Comparison of ENCODE assay signal across 8 cellular contexts in the genomic region with DNA sequence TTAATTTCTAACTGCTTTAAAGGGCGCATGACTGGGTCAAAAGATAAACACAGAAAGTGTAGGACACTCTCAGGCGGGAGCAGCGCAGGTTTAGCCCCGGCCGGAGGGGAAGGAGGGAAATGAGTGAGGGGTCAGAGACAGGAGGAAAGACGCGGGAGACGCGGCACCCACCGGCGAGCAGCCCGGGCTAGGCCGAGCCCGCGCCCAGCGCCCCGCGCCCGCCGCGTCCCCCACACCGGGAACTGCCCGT. TPM values are rescaled to one million over a fixed set of nuclear protein-coding genes. Genes with fewer than 3 reads are reported as not detected.
DNase-seq lines count a peak whose midpoint lies in the region; ATAC-seq and TF ChIP-seq lines count a peak whose summit lies in the region.

No MANE protein-coding gene starts in this region.

- H3K36me3 ChIP-seq in ovary, result no peaks in the 10 kb centered on the region

- intact Hi-C loops in ovary (cut with DNase I), result loop anchor here in 1 of 4 donors (10.0 kb wide), 1 partner anchor 441 kb away; the partner anchor contains the start of gene PRICKLE1

- H3K4me3 ChIP-seq in NB4 (ENCODE audit: low read depth, low read length), result peak overlapping the region; percentile 88
- peak overlapping the region; percentile 64 for H3K4me3 ChIP-seq in ovary

- no peak for TF ChIP-seq POLR2A in NB4 (IDR thresholded peaks at IDR 0.05; ENCODE audit: extremely low read depth, insufficient read length)
- no peak for TF ChIP-seq POLR2A in ovary (IDR thresholded peaks at IDR 0.05)

- ATAC-seq in activated T-cell treated with anti-CD3 and anti-CD28 coated beads, Interleukin-2, amount 50 U/mL, for 4 hours, result peak; percentile 51 to 54

- no peaks in the 10 kb centered on the region for H3K9me3 Mint-ChIP-seq in activated T-cell treated with anti-CD3 and anti-CD28 coated beads, Interleukin-2, amount 50 U/mL, for 4 hours
- H3K9me3 Mint-ChIP-seq in endothelial cell (ENCODE audit: unreplicated experiment), result no peaks in the 10 kb centered on the region

- peak overlapping the region; percentile 97 for H3K4me3 Mint-ChIP-seq in activated T-cell treated with anti-CD3 and anti-CD28 coated beads, Interleukin-2, amount 50 U/mL, for 4 hours
- H3K4me3 Mint-ChIP-seq in endothelial cell (ENCODE audit: unreplicated experiment), result peak overlapping the region; percentile 94

- H3K36me3 Mint-ChIP-seq in activated T-cell treated with anti-CD3 and anti-CD28 coated beads, Interleukin-2, amount 50 U/mL, for 4 hours (ENCODE audit: insufficient read depth), result no peaks in the 10 kb centered on the region
- H3K36me3 Mint-ChIP-seq in endothelial cell (ENCODE audit: low read depth, unreplicated experiment), result peaks cover 5% of the 10 kb centered on the region

- H3K9me3 ChIP-seq in ovary, result no peaks in the 10 kb centered on the region

- peak overlapping the region; percentile 79 for H3K27ac Mint-ChIP-seq in endothelial cell (ENCODE audit: unreplicated experiment)

- H3K27ac ChIP-seq in ovary, result peak overlapping the region; percentile 80 to 84

- TF ChIP-seq EP300 in ovary (IDR thresholded peaks at IDR 0.05), result no peak

- H3K4me1 ChIP-seq in ovary (ENCODE audit: insufficient read depth), result peaks cover 2% of the 10 kb centered on the region

- TF ChIP-seq CTCF in NB4 (IDR thresholded peaks at IDR 0.05; ENCODE audit: low read depth, low read length) (no peak), endothelial cell (IDR thresholded peaks at IDR 0.05; ENCODE audit: unreplicated experiment) (no peak), ovary (IDR thresholded peaks at IDR 0.05) (no peak), GM10248 (IDR thresholded peaks at IDR 0.05; ENCODE audit: control extremely low read depth, extremely low read depth, low read depth, missing control alignments) (no peak)

- no peaks in the 10 kb centered on the region for H3K27me3 ChIP-seq in ovary

- DNase-seq in activated T-cell treated with anti-CD3 and anti-CD28 coated beads, Interleukin-2, amount 50 U/mL, for 4 hours, result no peak
- DNase-seq in activated T-cell treated with anti-CD3 and anti-CD28 coated beads, Interleukin-2, amount 50 U/mL, for 48 hours, result no peak
- peak; percentile 52 for DNase-seq in NB4 (ENCODE audit: low read depth)
- no peak for DNase-seq in endothelial cell (ENCODE audit: low spot score)
- peak in 1 of 5 donors; percentile 18 for DNase-seq in ovary
- DNase-seq in GM10248 (ENCODE audit: extremely low spot score), result no peak
- DNase-seq in DMS114 treated with DMSO at 0.1 percent for 48 hours (lab: John Stamatoyannopoulos, UW; ENCODE audit: unreplicated experiment), result no peak
- DNase-seq in effector CD4-positive, alpha-beta T cell, result no peak

- WGBS in ovary, 3 donors, result 0 to 2% (median 1%) methylated on average over 23 of the region's 23 CpGs

- CTCF ChIA-PET in GM10248 (lab: Yijun Ruan, JAX), result interaction anchor here (1.4 to 1.8 kb wide), 2 partner anchors 12 to 13 kb away, joined by 4 to 7 read pairs; no protein-coding TSS in a partner anchor

- peaks cover 33% of the 10 kb centered on the region for H3K4me1 Mint-ChIP-seq in activated T-cell treated with anti-CD3 and anti-CD28 coated beads, Interleukin-2, amount 50 U/mL, for 4 hours (ENCODE audit: low read depth)
- peaks cover 23% of the 10 kb centered on the region for H3K4me1 Mint-ChIP-seq in endothelial cell (ENCODE audit: unreplicated experiment)

- POLR2A ChIA-PET in GM10248 (lab: Yijun Ruan, JAX), result no interaction called here

- no peaks in the 10 kb centered on the region for H3K27me3 Mint-ChIP-seq in activated T-cell treated with anti-CD3 and anti-CD28 coated beads, Interleukin-2, amount 50 U/mL, for 4 hours (ENCODE audit: low read depth)
- H3K27me3 Mint-ChIP-seq in endothelial cell (ENCODE audit: unreplicated experiment), result peaks cover 2% of the 10 kb centered on the region

RNA-seq across cellular contexts. Expression of gene GXYLT1, which starts 0.6 kb away (rescaled TPM):
- total RNA-seq in activated T-cell treated with anti-CD3 and anti-CD28 coated beads, Interleukin-2, amount 50 U/mL, for 4 hours, result 1 to 10 TPM; 7.3 to 8.7 (median 8.0) TPM
- total RNA-seq in endothelial cell (ENCODE audit: unreplicated experiment) (28.9 TPM), ovary (10 to 100 TPM in 6 of 7 donors, 1 to 10 TPM in 1; 9.8 to 15.4 (median 12.7) TPM)
- polyA plus RNA-seq in ovary, result 1 to 10 TPM; 3.8 to 9.1 TPM
